25 cellular contexts compared by ENCODE assay signal in genomic region chr12:94027561-94027960, GRCh38.
"Had no signal": no experiment of that assay in that cellular context is flagged by ENCODE, and none has a peak within 500 bp of the region (broad histone marks: within the 10 kb centered on the region; RNA-seq: fewer than 3 reads in every experiment).

No MANE protein-coding gene starts in this region.

- H3K27me3 ChIP-seq: MG63 had no signal

- DNase-seq: activated CD4-positive, alpha-beta memory T cell treated with anti-CD3 and anti-CD28 coated beads, Interleukin-2, amount 10 ng/mL, durations not matched to agents 7 days and 5 days; activated CD4-positive, alpha-beta T cell treated with anti-CD3 and anti-CD28 coated beads for 1 hour; activated CD4-positive, alpha-beta T cell treated with anti-CD3 and anti-CD28 coated beads for 48 hours; activated CD4-positive, CD25-positive, alpha-beta regulatory T cell; activated CD8-positive, alpha-beta memory T cell treated with anti-CD3 and anti-CD28 coated beads for 24 hours; activated CD8-positive, alpha-beta memory T cell treated with anti-CD3 and anti-CD28 coated beads, Interleukin-2, amount 10 ng/mL, durations not matched to agents 7 days and 5 days; activated CD8-positive, alpha-beta memory T cell treated with anti-CD3 and anti-CD28 coated beads, Interleukin-2, amount 50 U/mL, for 48 hours; activated effector memory CD4-positive, alpha-beta T cell treated with Interleukin-2 at 50 U/mL for 16 hours; activated naive CD4-positive, alpha-beta T cell treated with anti-CD3 and anti-CD28 coated beads, Interleukin-2, amount 10 ng/mL, durations not matched to agents 7 days and 5 days; activated naive CD8-positive, alpha-beta T cell treated with anti-CD3 and anti-CD28 coated beads, Interleukin-2, amount 50 U/mL, for 24 hours; activated T-cell treated with anti-CD3 and anti-CD28 coated beads, Interleukin-2, amount 50 U/mL, for 48 hours; anterior cingulate cortex; caudate nucleus; Kasumi-1; KG1; MG63; NCI-H1048; NCI-H1105 treated with DMSO at 0.1 percent for 48 hours; NCI-H1436 treated with DMSO at 0.1 percent for 48 hours; NCI-H1694 treated with DMSO at 0.1 percent for 48 hours; NCI-H2029; NCI-H2227 treated with DMSO at 0.1 percent for 48 hours; Right ventricle myocardium superior; T1000; WERI-Rb-1 had no signal

- H3K36me3 ChIP-seq: MG63, WERI-Rb-1 had no signal

- H3K27ac ChIP-seq: WERI-Rb-1 had no signal

- H3K4me3 ChIP-seq: MG63 had no signal
